In genomic region chr2:71220743-71221142, GRCh38 we compare ENCODE assay signal across 1 cellular context.
TF ChIP-seq lines count a peak whose summit lies in the region.

No MANE protein-coding gene starts in this region.

TF ChIP-seq in Ishikawa, 13 proteins besides CTCF, POLR2A, EP300 and RAD21 (continued from another document):
- peak; percentile 48; the same call in 1 of the 2 replicates for TF ChIP-seq REST (IDR thresholded peaks at IDR 0.05; ENCODE audit: low read depth)
